Comparison of ENCODE assay signal across 8 cellular contexts in genomic region chr20:21505161-21505809, GRCh38. TPM values are rescaled to one million over a fixed set of nuclear protein-coding genes. Genes with fewer than 3 reads are reported as not detected.
DNase-seq lines count a peak whose midpoint lies in the region; ATAC-seq and TF ChIP-seq lines count a peak whose summit lies in the region.

No MANE protein-coding gene starts in this region.

- no peaks in the 10 kb centered on the region for H3K36me3 ChIP-seq in adipocyte (ENCODE audit: control insufficient read depth, insufficient read depth, low read length, severe bottlenecking)

- no peak overlapping the region for H3K9ac ChIP-seq in adipocyte (ENCODE audit: low read length)

- peaks cover 37% of the 10 kb centered on the region for H3K27me3 Mint-ChIP-seq in IgD-negative memory B cell

- no peaks in the 10 kb centered on the region for H3K9me3 ChIP-seq in adipocyte (ENCODE audit: control insufficient read depth, low read length)

- peak overlapping the region; percentile 75 for H3K4me3 ChIP-seq in adipocyte (ENCODE audit: low read length)

- H3K4me1 Mint-ChIP-seq in IgD-negative memory B cell, result peaks cover 6 to 20% (median 11%) of the 10 kb centered on the region in 3 donors

- H3K9me3 Mint-ChIP-seq in IgD-negative memory B cell, result no peaks in the 10 kb centered on the region

- H3K36me3 Mint-ChIP-seq in IgD-negative memory B cell, result no peaks in the 10 kb centered on the region

- H3K27ac Mint-ChIP-seq in IgD-negative memory B cell, result peak overlapping the region in 2 of 3 donors; percentile 71 to 86

- H3K4me3 Mint-ChIP-seq in IgD-negative memory B cell, result peak overlapping the region in 3 of 4 donors; percentile 0 to 65 (median 12)

- peak; percentile 96 for TF ChIP-seq CTCF in GM12873 (IDR thresholded peaks at IDR 0.05; ENCODE audit: insufficient read depth, low read depth, low read length, missing control alignments)

- DNase-seq in T follicular helper cell (ENCODE audit: low read depth) (peak; percentile 65), adipocyte (ENCODE audit: low read depth) (peak; percentile 65), left ventricle myocardium superior (peak; percentile 79), sciatic nerve (ENCODE audit: low spot score) (peak; percentile 80)

- H3K4me1 ChIP-seq in adipocyte (ENCODE audit: control insufficient read depth, insufficient read depth, low read length), result peaks cover 6% of the 10 kb centered on the region

- intact Hi-C loops in left ventricle myocardium superior (cut with micrococcal nuclease) (loop anchor here (10.0 kb wide), 1 partner anchor 640 kb away; no protein-coding TSS in a partner anchor), sciatic nerve (cut with DNase I) (loop anchor here (10.0 kb wide), 2 partner anchors 270 to 640 kb away; no protein-coding TSS in a partner anchor)

- ATAC-seq in left ventricle myocardium superior (peak; percentile 82), sciatic nerve (peak; percentile 45), HG03196 (IDR thresholded peaks at IDR 0.05; ENCODE audit: unreplicated experiment) (no peak), HG03457 (IDR thresholded peaks at IDR 0.05; ENCODE audit: unreplicated experiment) (no peak)

- H3K27me3 ChIP-seq in adipocyte (replicated peaks; ENCODE audit: control insufficient read depth, insufficient read depth, low read length), result peaks cover 73% of the 10 kb centered on the region

RNA-seq across cellular contexts. Expression of gene NKX2-2, which starts 8.6 kb away (rescaled TPM):
- polyA plus RNA-seq in IgD-negative memory B cell, result not detected
- total RNA-seq in left ventricle myocardium superior (not detected), sciatic nerve (not detected)

Comparison
In these comparisons a context has a peak if more than half of its experiments do, and no peak if none do; other contexts are left out.
1. ATAC-seq: peak in left ventricle myocardium superior (single experiment) and sciatic nerve (single experiment); none in HG03196 (single experiment) and HG03457 (single experiment).
2. Peak in every context shown above with its lines, with median percentiles within 50 percentile points of each other: DNase-seq.